In the genomic region with DNA sequence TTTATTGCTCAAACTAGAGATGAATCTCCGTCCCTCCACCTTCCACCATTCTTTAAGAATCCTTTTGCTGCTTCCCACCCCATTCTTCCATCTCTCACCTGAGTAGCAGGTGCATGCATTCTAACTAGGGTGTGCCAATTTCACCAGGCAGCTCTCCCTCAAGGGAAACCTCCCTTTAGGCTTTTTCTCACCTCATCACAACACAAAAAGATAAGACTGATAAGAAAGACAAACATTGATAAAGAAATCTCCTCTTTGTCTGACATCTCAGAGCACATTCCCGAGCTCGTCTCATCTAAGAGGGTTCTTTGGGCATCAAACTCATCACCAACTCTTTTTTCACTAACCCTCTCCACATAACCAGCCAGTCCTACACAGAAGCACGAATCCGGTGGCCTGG, we compare ENCODE assay signal across 21 cellular contexts. TPM values are rescaled to one million over a fixed set of nuclear protein-coding genes. Genes with fewer than 3 reads are reported as not detected.
DNase-seq lines count a peak whose midpoint lies in the region; ATAC-seq and TF ChIP-seq lines count a peak whose summit lies in the region.
"Had no signal": no experiment of that assay in that cellular context is flagged by ENCODE, and none has a peak within 500 bp of the region (broad histone marks: within the 10 kb centered on the region; RNA-seq: fewer than 3 reads in every experiment).

No MANE protein-coding gene starts in this region.

- H2BK120ac ChIP-seq in mesendoderm (ENCODE audit: low read depth, low read length) = no peak overlapping the region

- no peaks in the 10 kb centered on the region for H3K27me3 ChIP-seq in CD8-positive, alpha-beta T cell (ENCODE audit: insufficient read depth, low read length)
- H3K27me3 ChIP-seq in mesendoderm (ENCODE audit: insufficient read depth, low read length, poor library complexity) = no peaks in the 10 kb centered on the region
- H3K27me3 ChIP-seq in breast epithelium = no peaks in the 10 kb centered on the region
- H3K27me3 ChIP-seq: ascending aorta, dorsolateral prefrontal cortex, neural progenitor cell, right lobe of liver, upper lobe of left lung had no signal

- H3K79me1 ChIP-seq in mesendoderm (ENCODE audit: low read length) = peaks cover 15% of the 10 kb centered on the region

- H3K4me3 Mint-ChIP-seq in activated CD4-positive, alpha-beta T cell treated with anti-CD3 and anti-CD28 coated beads, Interleukin-2, amount 10 ng/mL, durations not matched to agents 7 days and 5 days = no peak overlapping the region
- no peak overlapping the region for H3K4me3 Mint-ChIP-seq in CD8-positive, alpha-beta T cell
- H3K4me3 Mint-ChIP-seq in T-helper 2 cell treated with Interferon-gamma antibody and Interleukin-4, amounts not matched to agents 5 μg/mL and 100 μg/mL, for 36 hours = peak overlapping the region; percentile 62
- H3K4me3 Mint-ChIP-seq: B cell; central memory CD8-positive, alpha-beta T cell; neural progenitor cell had no signal

- no peak overlapping the region for H3K9ac ChIP-seq in mesendoderm (ENCODE audit: low read length)
- H3K9ac ChIP-seq: neural progenitor cell had no signal

- intact Hi-C loops in CD8-positive, alpha-beta T cell (cut with DNase I, micrococcal nuclease) = no loop called here
- intact Hi-C loops in breast epithelium (cut with DNase I; ENCODE audit: low total_unique reads) = no loop called here

- TF ChIP-seq CTCF in CD8-positive, alpha-beta T cell (IDR thresholded peaks at IDR 0.05) = no peak
- TF ChIP-seq CTCF in breast epithelium (IDR thresholded peaks at IDR 0.05) = no peak

- no peak overlapping the region for H3K56ac ChIP-seq in mesendoderm (ENCODE audit: low read length)

- no CpG with 5 or more reads among the region's 5 CpGs for WGBS in mesendoderm (ENCODE audit: extremely low coverage, insufficient coverage, low lambda C conversion rate)

- peaks cover 27% of the 10 kb centered on the region for H3K4me1 ChIP-seq in CD8-positive, alpha-beta T cell (ENCODE audit: insufficient read depth, low read length)
- peaks cover 8% of the 10 kb centered on the region for H3K4me1 ChIP-seq in mesendoderm (ENCODE audit: control insufficient read depth, low read depth, low read length)
- no peaks in the 10 kb centered on the region for H3K4me1 ChIP-seq in breast epithelium
- H3K4me1 ChIP-seq: right lobe of liver had no signal

- no peak overlapping the region for H2BK5ac ChIP-seq in mesendoderm (ENCODE audit: low read length)

- H3K23ac ChIP-seq in mesendoderm (ENCODE audit: low read length) = no peak overlapping the region

- no peak overlapping the region for H3K27ac ChIP-seq in CD8-positive, alpha-beta T cell (ENCODE audit: low read depth, low read length)
- H3K27ac ChIP-seq in mesendoderm (ENCODE audit: low read depth, low read length) (no peak overlapping the region), breast epithelium (no peak overlapping the region)
- H3K27ac ChIP-seq: ascending aorta, dorsolateral prefrontal cortex, neural progenitor cell, right lobe of liver had no signal

- H3K4me2 ChIP-seq in mesendoderm (ENCODE audit: low read length) = no peak overlapping the region
- H3K4me2 ChIP-seq: neural progenitor cell had no signal

- no peak overlapping the region for H3K4ac ChIP-seq in mesendoderm (ENCODE audit: low read depth, low read length)

- H3K4me1 Mint-ChIP-seq in activated CD4-positive, alpha-beta T cell treated with anti-CD3 and anti-CD28 coated beads, Interleukin-2, amount 10 ng/mL, durations not matched to agents 7 days and 5 days = peaks cover 89% of the 10 kb centered on the region
- H3K4me1 Mint-ChIP-seq in CD8-positive, alpha-beta T cell (ENCODE audit: low read depth) = peaks cover 24% of the 10 kb centered on the region
- peaks cover 81% of the 10 kb centered on the region for H3K4me1 Mint-ChIP-seq in T-helper 2 cell treated with Interferon-gamma antibody and Interleukin-4, amounts not matched to agents 5 μg/mL and 100 μg/mL, for 36 hours (ENCODE audit: low read depth)

- peaks cover 15% of the 10 kb centered on the region for H3K9me3 Mint-ChIP-seq in activated CD4-positive, alpha-beta T cell treated with anti-CD3 and anti-CD28 coated beads, Interleukin-2, amount 10 ng/mL, durations not matched to agents 7 days and 5 days
- peaks cover 3% of the 10 kb centered on the region for H3K9me3 Mint-ChIP-seq in CD8-positive, alpha-beta T cell
- H3K9me3 Mint-ChIP-seq in T-helper 2 cell treated with Interferon-gamma antibody and Interleukin-4, amounts not matched to agents 5 μg/mL and 100 μg/mL, for 36 hours = no peaks in the 10 kb centered on the region

- CTCF ChIA-PET in activated CD4-positive, alpha-beta T cell treated with anti-CD3 and anti-CD28 coated beads, Interleukin-2, amount 10 ng/mL, durations not matched to agents 7 days and 5 days (lab: Charles Lee) = interaction anchor here (1.3 kb wide), 1 partner anchor 15 kb away, joined by 4 read pairs; no protein-coding TSS in a partner anchor
- CTCF ChIA-PET in CD8-positive, alpha-beta T cell (lab: Charles Lee) = no interaction called here

- H3K4me3 ChIP-seq in CD8-positive, alpha-beta T cell (ENCODE audit: low read depth, low read length) = no peak overlapping the region
- no peak overlapping the region for H3K4me3 ChIP-seq in mesendoderm (ENCODE audit: low read length)
- no peak overlapping the region for H3K4me3 ChIP-seq in breast epithelium
- H3K4me3 ChIP-seq: ascending aorta, dorsolateral prefrontal cortex, neural progenitor cell, right lobe of liver, upper lobe of left lung had no signal

- peaks cover 27% of the 10 kb centered on the region for H3K36me3 Mint-ChIP-seq in activated CD4-positive, alpha-beta T cell treated with anti-CD3 and anti-CD28 coated beads, Interleukin-2, amount 10 ng/mL, durations not matched to agents 7 days and 5 days (ENCODE audit: low read depth)
- H3K36me3 Mint-ChIP-seq in CD8-positive, alpha-beta T cell = no peaks in the 10 kb centered on the region
- H3K36me3 Mint-ChIP-seq in T-helper 2 cell treated with Interferon-gamma antibody and Interleukin-4, amounts not matched to agents 5 μg/mL and 100 μg/mL, for 36 hours (ENCODE audit: low read depth) = peaks cover 22% of the 10 kb centered on the region

- peak overlapping the region; percentile 77 for H3K27ac Mint-ChIP-seq in activated CD4-positive, alpha-beta T cell treated with anti-CD3 and anti-CD28 coated beads, Interleukin-2, amount 10 ng/mL, durations not matched to agents 7 days and 5 days
- H3K27ac Mint-ChIP-seq in CD8-positive, alpha-beta T cell = peak overlapping the region; percentile 74
- peak overlapping the region; percentile 18 for H3K27ac Mint-ChIP-seq in T-helper 2 cell treated with Interferon-gamma antibody and Interleukin-4, amounts not matched to agents 5 μg/mL and 100 μg/mL, for 36 hours
- H3K27ac Mint-ChIP-seq: B cell, neural progenitor cell had no signal

- DNase-seq in activated CD4-positive, alpha-beta T cell treated with anti-CD3 and anti-CD28 coated beads, Interleukin-2, amount 10 ng/mL, durations not matched to agents 7 days and 5 days = no peak
- DNase-seq in activated CD4-positive, alpha-beta T cell treated with anti-CD3 and anti-CD28 coated beads for 4 hours = no peak
- DNase-seq in CD8-positive, alpha-beta T cell = no peak
- no peak for DNase-seq in T-helper 2 cell treated with Interferon-gamma antibody and Interleukin-4, amounts not matched to agents 5 μg/mL and 100 μg/mL, for 36 hours (ENCODE audit: low spot score)
- DNase-seq in mesendoderm (peak; percentile 74), breast epithelium (ENCODE audit: low spot score in 2 of 2) (no peak)
- DNase-seq: activated CD4-positive, alpha-beta T cell treated with anti-CD3 and anti-CD28 coated beads, Interleukin-2, amount 50 U/mL, for 1 hour; activated naive CD4-positive, alpha-beta T cell; dorsolateral prefrontal cortex; H7; NCI-H510A; posterior cingulate gyrus; right lobe of liver; stimulated activated CD4-positive, alpha-beta T cell treated with anti-CD3 and anti-CD28 coated beads, Interleukin-12 subunit alpha, Interleukin-12 subunit beta, amount 100 ng/mL, for 4 hours; upper lobe of left lung had no signal

- H2AK5ac ChIP-seq in mesendoderm (ENCODE audit: low read length) = no peak overlapping the region

- H3K79me2 ChIP-seq in mesendoderm (ENCODE audit: control insufficient read depth, insufficient read depth, low read length) = peaks cover 55% of the 10 kb centered on the region

- H3K36me3 ChIP-seq in CD8-positive, alpha-beta T cell (ENCODE audit: insufficient read depth, low read length) = no peaks in the 10 kb centered on the region
- no peaks in the 10 kb centered on the region for H3K36me3 ChIP-seq in mesendoderm (ENCODE audit: control insufficient read depth, insufficient read depth, low read length)
- H3K36me3 ChIP-seq in breast epithelium = no peaks in the 10 kb centered on the region
- H3K36me3 ChIP-seq: ascending aorta, neural progenitor cell, right lobe of liver, upper lobe of left lung had no signal

- no peaks in the 10 kb centered on the region for H3K9me3 ChIP-seq in CD8-positive, alpha-beta T cell (ENCODE audit: low read length)
- no peaks in the 10 kb centered on the region for H3K9me3 ChIP-seq in breast epithelium
- H3K9me3 ChIP-seq: ascending aorta, right lobe of liver, upper lobe of left lung had no signal

- no peak overlapping the region for H2BK15ac ChIP-seq in mesendoderm (replicated peaks; ENCODE audit: low read depth)

- POLR2A ChIA-PET in activated CD4-positive, alpha-beta T cell treated with anti-CD3 and anti-CD28 coated beads, Interleukin-2, amount 10 ng/mL, durations not matched to agents 7 days and 5 days (lab: Charles Lee) = no interaction called here
- POLR2A ChIA-PET in CD8-positive, alpha-beta T cell (lab: Charles Lee) = interaction anchor here (0.7 kb wide), 1 partner anchor 23 kb away, joined by 3 read pairs; the partner anchor contains the start of gene MB21D2

- no peak for TF ChIP-seq POLR2A in breast epithelium (IDR thresholded peaks at IDR 0.05)

- H4K8ac ChIP-seq in mesendoderm (ENCODE audit: low read depth, low read length) = no peak overlapping the region

- peaks cover 10% of the 10 kb centered on the region for H3K27me3 Mint-ChIP-seq in activated CD4-positive, alpha-beta T cell treated with anti-CD3 and anti-CD28 coated beads, Interleukin-2, amount 10 ng/mL, durations not matched to agents 7 days and 5 days
- no peaks in the 10 kb centered on the region for H3K27me3 Mint-ChIP-seq in CD8-positive, alpha-beta T cell (ENCODE audit: low read depth)
- peaks cover 38% of the 10 kb centered on the region for H3K27me3 Mint-ChIP-seq in T-helper 2 cell treated with Interferon-gamma antibody and Interleukin-4, amounts not matched to agents 5 μg/mL and 100 μg/mL, for 36 hours (ENCODE audit: low read depth)

- no peak for ATAC-seq in CD8-positive, alpha-beta T cell
- ATAC-seq in HG03108 (IDR thresholded peaks at IDR 0.05; ENCODE audit: unreplicated experiment) (no peak), GM18873 (IDR thresholded peaks at IDR 0.05; ENCODE audit: low FRiP score, unreplicated experiment) (no peak)
- ATAC-seq: right lobe of liver had no signal

- peak overlapping the region; percentile 23 for H3K18ac ChIP-seq in mesendoderm (ENCODE audit: low read length)

- H4K5ac ChIP-seq in mesendoderm (ENCODE audit: low read length) = no peak overlapping the region

RNA-seq across cellular contexts. Expression of gene MB21D2, which starts 23.0 kb away (rescaled TPM):
- total RNA-seq in activated CD4-positive, alpha-beta T cell treated with anti-CD3 and anti-CD28 coated beads, Interleukin-2, amount 10 ng/mL, durations not matched to agents 7 days and 5 days = 1 to 10 TPM; 6.6 to 7.7 TPM
- total RNA-seq in CD8-positive, alpha-beta T cell = 1 to 10 TPM; 1.2 to 1.4 TPM
- polyA plus RNA-seq in mesendoderm (2013, experiment 1 of 2) = 19.5 TPM
- 19.5 TPM for polyA plus RNA-seq in mesendoderm (2013, experiment 2 of 2)
- total RNA-seq in breast epithelium = 10 to 100 TPM in 1 of 3 donors, 1 to 10 TPM in 2; 4.0 to 11.9 (median 6.2) TPM

Comparison
In these comparisons a context has a peak if more than half of its experiments do, and no peak if none do; other contexts are left out.
1. H3K27ac Mint-ChIP-seq: peak in every context shown above with its lines; median percentile 77 in activated CD4-positive, alpha-beta T cell treated with anti-CD3 and anti-CD28 coated beads, Interleukin-2, amount 10 ng/mL, durations not matched to agents 7 days and 5 days; 74 in CD8-positive, alpha-beta T cell; 18 in T-helper 2 cell treated with Interferon-gamma antibody and Interleukin-4, amounts not matched to agents 5 μg/mL and 100 μg/mL, for 36 hours.